24 cellular contexts compared by ENCODE assay signal in genomic region chr4:153061971-153062370, GRCh38.
DNase-seq lines count a peak whose midpoint lies in the region; ATAC-seq and TF ChIP-seq lines count a peak whose summit lies in the region.
"Had no signal": no experiment of that assay in that cellular context is flagged by ENCODE, and none has a peak within 500 bp of the region (broad histone marks: within the 10 kb centered on the region; RNA-seq: fewer than 3 reads in every experiment).

No MANE protein-coding gene starts in this region.

- ATAC-seq in HG03095 (IDR thresholded peaks at IDR 0.05; ENCODE audit: unreplicated experiment) = no peak
- ATAC-seq in GM18868 (IDR thresholded peaks at IDR 0.05; ENCODE audit: unreplicated experiment) = no peak
- ATAC-seq: A549, GM12878 had no signal

- H3K4me3 ChIP-seq in WERI-Rb-1 (ENCODE audit: low read depth, low read length) = no peak overlapping the region
- H3K4me3 ChIP-seq: A549; BLaER1 treated with 17β-estradiol and CSF1 and Interleukin-3, amounts not matched to agents 10 nM and 100 nM; GM12878; HAP-1 had no signal

- H3K27ac ChIP-seq in WERI-Rb-1 = no peak overlapping the region; the same call in 1 of the 2 replicates
- H3K27ac ChIP-seq: A549; BLaER1 treated with 17β-estradiol and CSF1 and Interleukin-3, amounts not matched to agents 10 nM and 100 nM had no signal

- DNase-seq in NCI-H2171 (lab: John Stamatoyannopoulos, UW) (peak; percentile 9), NCI-H524 (lab: John Stamatoyannopoulos, UW) (peak; percentile 57 to 82), NCI-H82 (lab: John Stamatoyannopoulos, UW) (peak; percentile 63), WERI-Rb-1 (peak; percentile 84), NCI-H510A treated with DMSO at 0.1 percent for 48 hours (lab: John Stamatoyannopoulos, UW) (no peak)
- no peak for DNase-seq in activated naive CD4-positive, alpha-beta T cell treated with Interleukin-2 at 50 U/mL for 16 hours
- DNase-seq: 8988T; ACHN; AML-193; BE2C; CD4-positive, alpha-beta T cell; CD8-positive, alpha-beta memory T cell; DMS 273 treated with DMSO at 0.1 percent for 48 hours; DMS79; EL; GDM1; GOT3; HFFc6 had no signal

- H3K27me3 ChIP-seq in WERI-Rb-1 (ENCODE audit: insufficient read depth, low read depth, severe bottlenecking) = no peaks in the 10 kb centered on the region
- H3K27me3 ChIP-seq: BE2C; BLaER1 treated with 17β-estradiol and CSF1 and Interleukin-3, amounts not matched to agents 10 nM and 100 nM had no signal

- no peaks in the 10 kb centered on the region for H3K9me3 ChIP-seq in WERI-Rb-1 (ENCODE audit: severe bottlenecking)
- H3K9me3 ChIP-seq: A549; BE2C; BLaER1 treated with 17β-estradiol and CSF1 and Interleukin-3, amounts not matched to agents 10 nM and 100 nM; HAP-1 had no signal

- no peak for TF ChIP-seq CTCF in WERI-Rb-1 (IDR thresholded peaks at IDR 0.05; ENCODE audit: low read depth, low read length)

- H3K36me3 ChIP-seq in WERI-Rb-1 = no peaks in the 10 kb centered on the region
- H3K36me3 ChIP-seq: BE2C; BLaER1 treated with 17β-estradiol and CSF1 and Interleukin-3, amounts not matched to agents 10 nM and 100 nM; HAP-1 had no signal

Comparison
In these comparisons a context has a peak if more than half of its experiments do, and no peak if none do; other contexts are left out.
1. DNase-seq: peak in NCI-H2171 (single experiment), NCI-H524 (2 of 2), NCI-H82 (single experiment) and WERI-Rb-1 (single experiment); none in NCI-H510A treated with DMSO at 0.1 percent for 48 hours (single experiment) and activated naive CD4-positive, alpha-beta T cell treated with Interleukin-2 at 50 U/mL for 16 hours (single experiment).